1 cellular context compared by ENCODE assay signal in genomic region chr10:13724484-13724883, GRCh38.
TF ChIP-seq lines count a peak whose summit lies in the region.

No MANE protein-coding gene starts in this region.

TF ChIP-seq in GM12878, 131 proteins besides CTCF, POLR2A, EP300 and RAD21 (continued from another document):
- TF ChIP-seq BCLAF1 (IDR thresholded peaks at IDR 0.05) (no peak), ZSCAN29 (IDR thresholded peaks at IDR 0.05) (no peak), SPI1 (IDR thresholded peaks at IDR 0.05; ENCODE audit: borderline replicate concordance, insufficient read depth, low read depth, low read length) (no peak), RBBP5 (conservative IDR thresholded peaks at IDR 0.05) (no peak)
